In the genomic region with DNA sequence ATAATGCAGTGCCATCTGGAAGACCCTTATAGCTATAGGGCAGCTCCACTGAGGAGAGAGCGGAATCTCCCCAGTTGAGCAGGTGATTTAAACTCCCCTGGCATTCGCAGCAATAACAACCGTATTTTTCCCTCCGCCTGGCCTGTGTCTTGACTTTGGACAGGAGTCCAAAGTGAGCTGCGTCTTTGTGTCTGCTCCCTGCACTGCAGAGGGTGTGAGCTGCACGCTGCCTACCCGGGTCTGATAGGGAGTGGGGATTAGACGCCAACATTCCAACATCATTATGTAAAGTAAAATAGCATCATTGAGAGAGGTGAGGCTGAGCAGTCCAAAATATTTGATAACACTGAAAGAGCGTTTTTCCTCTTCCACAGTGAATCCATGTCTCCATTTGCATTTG, we compare ENCODE assay signal across 17 cellular contexts.
"Had no signal": no experiment of that assay in that cellular context is flagged by ENCODE, and none has a peak within 500 bp of the region (broad histone marks: within the 10 kb centered on the region; RNA-seq: fewer than 3 reads in every experiment).

No MANE protein-coding gene starts in this region.

- H3K4me1 ChIP-seq: foreskin keratinocyte had no signal

- H3K36me3 ChIP-seq: brain microvascular endothelial cell, esophagus squamous epithelium, suprapubic skin, upper lobe of left lung had no signal

- H3K27me3 ChIP-seq: brain microvascular endothelial cell, esophagus squamous epithelium, foreskin keratinocyte, SJCRH30, suprapubic skin, upper lobe of left lung had no signal

- H3K27ac ChIP-seq: brain microvascular endothelial cell, esophagus squamous epithelium, foreskin keratinocyte, SJCRH30, suprapubic skin, upper lobe of left lung had no signal

- H3K27me3 Mint-ChIP-seq: activated CD4-positive, alpha-beta memory T cell treated with anti-CD3 and anti-CD28 coated beads for 36 hours; natural killer cell treated with Interleukin-12 subunit alpha and Interleukin-12 subunit beta and Interleukin-15 and Interleukin-18, amount 100 ng/mL, for 72 hours had no signal

- H3K27ac Mint-ChIP-seq: activated CD4-positive, alpha-beta memory T cell treated with anti-CD3 and anti-CD28 coated beads for 36 hours; activated naive CD4-positive, alpha-beta T cell treated with anti-CD3 and anti-CD28 coated beads, Interleukin-2, amount 50 U/mL, for 72 hours; natural killer cell treated with Interleukin-12 subunit alpha and Interleukin-12 subunit beta and Interleukin-15 and Interleukin-18, amount 100 ng/mL, for 72 hours had no signal

- H3K9me3 ChIP-seq: esophagus squamous epithelium, SJCRH30, suprapubic skin, upper lobe of left lung had no signal

- H3K4me2 ChIP-seq: smooth muscle cell had no signal

- H3K9me3 Mint-ChIP-seq: activated CD4-positive, alpha-beta memory T cell treated with anti-CD3 and anti-CD28 coated beads for 36 hours; activated naive CD4-positive, alpha-beta T cell treated with anti-CD3 and anti-CD28 coated beads, Interleukin-2, amount 50 U/mL, for 72 hours; activated T-cell treated with anti-CD3 and anti-CD28 coated beads, Interleukin-2, amount 50 U/mL, for 4 hours; natural killer cell treated with Interleukin-12 subunit alpha and Interleukin-12 subunit beta and Interleukin-15 and Interleukin-18, amount 100 ng/mL, for 72 hours had no signal

- ATAC-seq: activated naive CD4-positive, alpha-beta T cell treated with anti-CD3 and anti-CD28 coated beads, Interleukin-2, amount 50 U/mL, for 72 hours; activated T-cell treated with anti-CD3 and anti-CD28 coated beads, Interleukin-2, amount 50 U/mL, for 4 hours; foreskin keratinocyte; natural killer cell treated with Interleukin-12 subunit alpha and Interleukin-12 subunit beta and Interleukin-15 and Interleukin-18, amount 100 ng/mL, for 72 hours; stimulated activated naive CD8-positive, alpha-beta T cell treated with anti-CD3 and anti-CD28 coated beads, Interleukin-15, Interleukin-2, amounts not matched to agents 100 U/mL and 50 U/mL, for 24 hours had no signal

- DNase-seq: activated CD4-positive, alpha-beta memory T cell treated with anti-CD3 and anti-CD28 coated beads for 36 hours; activated CD4-positive, alpha-beta T cell treated with anti-CD3 and anti-CD28 coated beads for 1 hour; activated effector memory CD4-positive, alpha-beta T cell treated with anti-CD3 and anti-CD28 coated beads, Interleukin-2, amount 50 U/mL, for 16 hours; activated T-cell treated with anti-CD3 and anti-CD28 coated beads, Interleukin-2, amount 50 U/mL, for 4 hours; brain microvascular endothelial cell; esophagus squamous epithelium; kidney; mammary epithelial cell; SJCRH30; stimulated activated CD4-positive, alpha-beta T cell treated with anti-CD3 and anti-CD28 coated beads, Interleukin-1b, Interleukin-23, amount 100 ng/mL, for 48 hours; stimulated activated naive CD8-positive, alpha-beta T cell treated with anti-CD3 and anti-CD28 coated beads, Interleukin-15, Interleukin-2, amounts not matched to agents 100 U/mL and 50 U/mL, for 24 hours; upper lobe of left lung had no signal

- H3K4me3 ChIP-seq: esophagus squamous epithelium, SJCRH30, smooth muscle cell, suprapubic skin, upper lobe of left lung had no signal

- H3K4me3 Mint-ChIP-seq: activated CD4-positive, alpha-beta memory T cell treated with anti-CD3 and anti-CD28 coated beads for 36 hours; activated T-cell treated with anti-CD3 and anti-CD28 coated beads, Interleukin-2, amount 50 U/mL, for 4 hours; natural killer cell treated with Interleukin-12 subunit alpha and Interleukin-12 subunit beta and Interleukin-15 and Interleukin-18, amount 100 ng/mL, for 72 hours had no signal

- H3K36me3 Mint-ChIP-seq: activated CD4-positive, alpha-beta memory T cell treated with anti-CD3 and anti-CD28 coated beads for 36 hours; activated naive CD4-positive, alpha-beta T cell treated with anti-CD3 and anti-CD28 coated beads, Interleukin-2, amount 50 U/mL, for 72 hours; natural killer cell treated with Interleukin-12 subunit alpha and Interleukin-12 subunit beta and Interleukin-15 and Interleukin-18, amount 100 ng/mL, for 72 hours had no signal
